ENCODE assay signal across 16 cellular contexts in the genomic region with DNA sequence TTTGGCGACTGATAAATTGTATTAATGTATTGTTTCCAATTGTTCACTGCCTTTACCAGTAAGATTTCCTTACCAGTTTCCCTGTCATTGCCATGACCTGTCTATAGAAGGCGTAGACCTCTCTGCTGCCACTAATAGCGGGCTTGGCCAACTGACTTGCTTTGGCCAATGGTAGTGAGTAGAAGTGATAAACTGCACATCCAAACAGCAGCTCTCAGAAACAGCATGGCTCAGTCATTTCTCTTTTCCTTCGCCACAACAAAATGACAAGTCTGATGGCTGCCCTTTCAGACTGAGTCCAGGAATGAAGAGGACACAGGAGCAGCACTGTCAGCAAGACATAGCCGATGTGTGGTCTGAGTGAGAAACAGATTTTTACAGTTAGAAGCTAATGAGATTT.
"Had no signal": no experiment of that assay in that cellular context is flagged by ENCODE, and none has a peak within 500 bp of the region (broad histone marks: within the 10 kb centered on the region; RNA-seq: fewer than 3 reads in every experiment).

No MANE protein-coding gene starts in this region.

- DNase-seq: activated effector memory CD4-positive, alpha-beta T cell treated with Interleukin-2 at 50 U/mL for 16 hours; activated naive CD4-positive, alpha-beta T cell treated with anti-CD3 and anti-CD28 coated beads, Interleukin-2, amount 50 U/mL, for 16 hours; activated T-cell treated with anti-CD3 and anti-CD28 coated beads for 4 hours; dorsolateral prefrontal cortex; mammary epithelial cell; naive B cell; posterior cingulate gyrus; stimulated activated naive CD8-positive, alpha-beta T cell treated with anti-CD3 and anti-CD28 coated beads, Interleukin-15, amount 100 ng/mL, for 72 hours; upper lobe of right lung had no signal

- H3K4me1 ChIP-seq: right atrium auricular region, upper lobe of right lung had no signal

- H3K4me3 ChIP-seq: cardiac muscle cell, dorsolateral prefrontal cortex, right atrium auricular region, SJSA1, skin epidermis, upper lobe of right lung had no signal

- ATAC-seq: left lobe of liver; stimulated activated naive CD8-positive, alpha-beta T cell treated with anti-CD3 and anti-CD28 coated beads, Interleukin-15, amount 100 ng/mL, for 72 hours; upper lobe of right lung had no signal

- H3K27ac ChIP-seq: cardiac muscle cell, dorsolateral prefrontal cortex, right atrium auricular region, SJSA1, skin epidermis, upper lobe of right lung, VCaP had no signal

- H3K4me3 Mint-ChIP-seq: naive B cell; stimulated activated naive CD8-positive, alpha-beta T cell treated with anti-CD3 and anti-CD28 coated beads, Interleukin-15, amount 100 ng/mL, for 72 hours had no signal

- H3K9me3 ChIP-seq: right atrium auricular region, SJSA1, upper lobe of right lung had no signal

- H3K27me3 Mint-ChIP-seq: naive B cell; stimulated activated naive CD8-positive, alpha-beta T cell treated with anti-CD3 and anti-CD28 coated beads, Interleukin-15, amount 100 ng/mL, for 72 hours had no signal

- H3K27ac Mint-ChIP-seq: naive B cell; stimulated activated naive CD8-positive, alpha-beta T cell treated with anti-CD3 and anti-CD28 coated beads, Interleukin-15, amount 100 ng/mL, for 72 hours had no signal

- H3K27me3 ChIP-seq: cardiac muscle cell, dorsolateral prefrontal cortex, right atrium auricular region, upper lobe of right lung had no signal

- H3K36me3 ChIP-seq: cardiac muscle cell, right atrium auricular region, SJSA1, upper lobe of right lung had no signal

- FAIRE-seq: islet of Langerhans had no signal
